Comparison of ENCODE assay signal across 8 cellular contexts in genomic region chr14:55270832-55271571, GRCh38. TPM values are rescaled to one million over a fixed set of nuclear protein-coding genes. Genes with fewer than 3 reads are reported as not detected.
DNase-seq lines count a peak whose midpoint lies in the region; ATAC-seq and TF ChIP-seq lines count a peak whose summit lies in the region.

FBXO34 (plus strand) TSS chr14:55271421; CDS start chr14:55350391, 78,970 bp downstream.

- CTCF ChIA-PET in activated B cell treated with CpG ODN at 0.5 μM for 24 hours (lab: Charles Lee) = interaction anchor here (0.7 to 4.1 kb wide), 7 partner anchors 14 to 84 kb away, joined by 3 to 50 read pairs (median 3); no protein-coding TSS in a partner anchor

- H3K27me3 Mint-ChIP-seq in activated B cell treated with CpG ODN at 0.5 μM for 24 hours = no peaks in the 10 kb centered on the region

- ATAC-seq in GM18907 (IDR thresholded peaks at IDR 0.05; ENCODE audit: unreplicated experiment) = peak; percentile 88
- ATAC-seq in HG03175 (IDR thresholded peaks at IDR 0.05; ENCODE audit: unreplicated experiment) = peak; percentile 87
- ATAC-seq in activated B cell treated with CpG ODN at 0.5 μM for 24 hours (ENCODE audit: low read depth) = peak; percentile 89

- intact Hi-C loops in activated B cell treated with CpG ODN at 0.5 μM for 24 hours (cut with micrococcal nuclease) = loop anchor here (1.0 to 10.0 kb wide), 16 partner anchors 56 to 848 kb away; partner anchors contain the start of genes ATG14, CGRRF1, DLGAP5 and GCH1

- no peaks in the 10 kb centered on the region for H3K9me3 Mint-ChIP-seq in activated B cell treated with CpG ODN at 0.5 μM for 24 hours

- POLR2A ChIA-PET in activated B cell treated with CpG ODN at 0.5 μM for 24 hours (lab: Charles Lee) = interaction anchor here (0.6 to 1.6 kb wide), 3 partner anchors 21 to 824 kb away, joined by 3 to 5 read pairs (median 4); no protein-coding TSS in a partner anchor

- peak; percentile 94 for TF ChIP-seq CTCF in activated B cell treated with CpG ODN at 0.5 μM for 24 hours (IDR thresholded peaks at IDR 0.05)

- H3K4me1 Mint-ChIP-seq in activated B cell treated with CpG ODN at 0.5 μM for 24 hours = peaks cover 34% of the 10 kb centered on the region

- peak; percentile 96 for DNase-seq in AG08396 (ENCODE audit: low spot score)
- peak; percentile 92 for DNase-seq in NCI-H226
- peak; percentile 100 for DNase-seq in activated B cell treated with CpG ODN at 0.5 μM for 24 hours
- DNase-seq in central memory CD4-positive, alpha-beta T cell = peak; percentile 98
- DNase-seq in inferior parietal cortex (ENCODE audit: extremely low spot score) = peak; percentile 99
- peak; percentile 98 to 99 for DNase-seq in stimulated activated CD4-positive, alpha-beta T cell treated with anti-CD3 and anti-CD28 coated beads, Interleukin-12 subunit alpha, Interleukin-12 subunit beta, amount 100 ng/mL, for 24 hours (ENCODE audit: low read depth in 2 of 2)

- peak within 1 kb of the TSS; percentile 87 for H3K27ac Mint-ChIP-seq in activated B cell treated with CpG ODN at 0.5 μM for 24 hours

- H3K36me3 Mint-ChIP-seq in activated B cell treated with CpG ODN at 0.5 μM for 24 hours (ENCODE audit: low read depth) = no peaks in the 10 kb centered on the region

- peak within 1 kb of the TSS; percentile 90 for H3K4me3 Mint-ChIP-seq in activated B cell treated with CpG ODN at 0.5 μM for 24 hours

RNA-seq across cellular contexts. Expression of gene FBXO34, which starts in this region (rescaled TPM):
- total RNA-seq in activated B cell treated with CpG ODN at 0.5 μM for 24 hours = 19.7 and 20.4 TPM in 2 replicates

Comparison
In these comparisons a context has a peak if more than half of its experiments do, and no peak if none do; other contexts are left out.
1. Peak in every context shown above with its lines: DNase-seq and ATAC-seq.